1 cellular context compared by ENCODE assay signal in the genomic region with DNA sequence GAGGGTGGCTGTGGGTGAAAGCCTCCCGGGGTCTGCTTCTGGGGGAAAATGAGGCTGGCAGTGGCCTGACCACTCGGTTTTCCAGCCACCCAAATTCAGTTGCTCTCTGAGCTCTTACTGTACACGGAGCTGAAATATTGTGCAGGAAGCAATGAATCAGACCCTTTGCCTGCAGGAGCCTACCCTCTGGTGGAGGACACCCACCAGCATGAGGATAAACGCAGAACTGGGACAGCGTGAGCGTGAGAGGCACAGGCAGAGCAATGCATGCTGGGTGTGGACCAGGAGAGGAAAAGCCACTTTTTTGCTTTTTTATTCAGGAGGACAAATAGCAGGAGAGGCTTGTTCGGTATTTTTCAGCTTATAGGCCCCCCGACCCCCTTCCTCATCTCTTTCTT.
TF ChIP-seq lines count a peak whose summit lies in the region.

No MANE protein-coding gene starts in this region.

TF ChIP-seq in K562, 482 proteins besides CTCF, POLR2A, EP300 and RAD21 (continued from another document):
- TF ChIP-seq PRDM10 (IDR thresholded peaks at IDR 0.05; ENCODE audit: partially characterized antibody) (no peak), SMAD1 (IDR thresholded peaks at IDR 0.05; ENCODE audit: low read depth, low read length, partially characterized antibody) (no peak)
TF ChIP-seq in K562: peak in this region for 0.
